Comparison of ENCODE assay signal across 8 cellular contexts in the genomic region with DNA sequence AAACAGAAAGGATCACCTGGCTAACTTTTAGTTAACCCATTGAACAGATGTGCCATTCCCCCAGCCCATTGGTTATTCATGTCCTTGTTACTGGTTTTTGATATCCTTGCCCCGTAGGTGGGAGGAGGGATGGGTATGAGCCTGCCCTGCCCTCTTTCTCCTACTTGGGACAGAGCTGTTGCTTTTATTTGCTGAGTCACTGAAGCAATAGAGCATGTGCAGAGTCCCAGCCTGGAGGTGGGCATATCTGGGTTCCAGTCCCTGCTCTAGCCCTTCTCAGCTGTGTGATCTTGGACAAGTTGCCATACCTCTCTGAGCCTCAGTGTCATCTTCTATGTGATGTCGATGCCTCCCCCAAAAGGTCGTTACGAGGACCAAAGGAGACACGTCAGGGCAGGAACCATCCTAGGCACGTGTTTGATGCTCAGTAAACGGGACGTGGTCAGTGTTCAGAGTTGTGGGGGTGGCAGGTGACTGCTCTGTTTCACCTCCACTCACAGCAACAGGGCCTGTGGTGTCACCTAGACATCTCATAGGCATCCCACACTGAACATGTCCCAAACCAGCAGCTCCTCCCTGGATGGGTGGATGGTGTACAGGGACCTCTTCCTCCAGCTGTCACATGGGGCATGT.
DNase-seq lines count a peak whose midpoint lies in the region; TF ChIP-seq lines count a peak whose summit lies in the region.

No MANE protein-coding gene starts in this region.

- peak; percentile 65 for DNase-seq in activated CD8-positive, alpha-beta memory T cell treated with anti-CD3 and anti-CD28 coated beads for 24 hours
- DNase-seq in activated CD8-positive, alpha-beta memory T cell treated with anti-CD3 and anti-CD28 coated beads, Interleukin-2, amount 50 U/mL, for 4 hours: no peak
- peak; percentile 23 to 33 for DNase-seq in activated CD4-positive, alpha-beta T cell treated with anti-CD3 and anti-CD28 coated beads, Interleukin-2, amount 50 U/mL, for 48 hours
- DNase-seq in right atrium auricular region (ENCODE audit: low spot score): no peak
- DNase-seq in tibial nerve (ENCODE audit: low spot score in 2 of 2): no peak
- DNase-seq in ecto neural progenitor cell (ENCODE audit: low spot score): no peak
- no peak for DNase-seq in cerebellar nuclear complex (lab: John Stamatoyannopoulos, UW)
- DNase-seq in occipital lobe (lab: John Stamatoyannopoulos, UW): no peak

- H3K36me3 ChIP-seq in right atrium auricular region: no peaks in the 10 kb centered on the region
- H3K36me3 ChIP-seq in tibial nerve: peaks cover 0 to 4% (median 0%) of the 10 kb centered on the region in 3 donors

- TF ChIP-seq EP300 in tibial nerve (IDR thresholded peaks at IDR 0.05): peak in 1 of 2 donors; percentile 2

- peaks cover 0 to 41% of the 10 kb centered on the region in 2 donors for H3K4me1 ChIP-seq in right atrium auricular region
- H3K4me1 ChIP-seq in tibial nerve: peaks cover 0 to 60% (median 31%) of the 10 kb centered on the region in 4 donors

- TF ChIP-seq CTCF in right atrium auricular region (IDR thresholded peaks at IDR 0.05): no peak
- TF ChIP-seq CTCF in tibial nerve (IDR thresholded peaks at IDR 0.05): no peak

- H3K27me3 ChIP-seq in right atrium auricular region (no peaks in the 10 kb centered on the region), tibial nerve (no peaks in the 10 kb centered on the region)

- no peaks in the 10 kb centered on the region for H3K9me3 ChIP-seq in right atrium auricular region
- no peaks in the 10 kb centered on the region for H3K9me3 ChIP-seq in tibial nerve

- TF ChIP-seq POLR2A in tibial nerve (IDR thresholded peaks at IDR 0.05): no peak

- WGBS in tibial nerve, 2 donors: 83% methylated on average over 8 of the region's 8 CpGs

- H3K27ac ChIP-seq in right atrium auricular region (peak overlapping the region; percentile 8 to 32), tibial nerve (peak overlapping the region in 3 of 4 donors; percentile 61 to 83 (median 81))

- peak overlapping the region in 1 of 2 donors; percentile 20 for H3K4me3 ChIP-seq in right atrium auricular region
- H3K4me3 ChIP-seq in tibial nerve: peak overlapping the region in 3 of 4 donors; percentile 1 to 30 (median 13)

Comparison
In these comparisons a context has a peak if more than half of its experiments do, and no peak if none do; other contexts are left out.
1. DNase-seq: peak in activated CD8-positive, alpha-beta memory T cell treated with anti-CD3 and anti-CD28 coated beads for 24 hours (single experiment) and activated CD4-positive, alpha-beta T cell treated with anti-CD3 and anti-CD28 coated beads, Interleukin-2, amount 50 U/mL, for 48 hours (2 of 2); none in activated CD8-positive, alpha-beta memory T cell treated with anti-CD3 and anti-CD28 coated beads, Interleukin-2, amount 50 U/mL, for 4 hours (single experiment), right atrium auricular region (single experiment), tibial nerve (0 of 2), ecto neural progenitor cell (single experiment), cerebellar nuclear complex (0 of 2) and occipital lobe (single experiment).